Comparison of ENCODE assay signal across 14 cellular contexts in genomic region chr7:156017431-156017830, GRCh38.
DNase-seq lines count a peak whose midpoint lies in the region; ATAC-seq and TF ChIP-seq lines count a peak whose summit lies in the region.
"Had no signal": no experiment of that assay in that cellular context is flagged by ENCODE, and none has a peak within 500 bp of the region (broad histone marks: within the 10 kb centered on the region; RNA-seq: fewer than 3 reads in every experiment).

No MANE protein-coding gene starts in this region.

- H3K4me3 ChIP-seq in H7 (ENCODE audit: insufficient read depth, low read depth, low read length) (no peak overlapping the region), body of pancreas (no peak overlapping the region)
- H3K4me3 ChIP-seq: A549, GM23248 had no signal

- H3K27me3 Mint-ChIP-seq in activated CD8-positive, alpha-beta memory T cell treated with anti-CD3 and anti-CD28 coated beads, Interleukin-2, amount 10 ng/mL, durations not matched to agents 7 days and 5 days, result no peaks in the 10 kb centered on the region
- peaks cover 7% of the 10 kb centered on the region for H3K27me3 Mint-ChIP-seq in type B pancreatic cell

- no peaks in the 10 kb centered on the region for H3K4me1 Mint-ChIP-seq in activated CD8-positive, alpha-beta memory T cell treated with anti-CD3 and anti-CD28 coated beads, Interleukin-2, amount 10 ng/mL, durations not matched to agents 7 days and 5 days
- no peaks in the 10 kb centered on the region for H3K4me1 Mint-ChIP-seq in type B pancreatic cell (ENCODE audit: unreplicated experiment)
- H3K4me1 Mint-ChIP-seq: CD4-positive, alpha-beta memory T cell had no signal

- no peaks in the 10 kb centered on the region for H3K9me3 ChIP-seq in body of pancreas
- H3K9me3 ChIP-seq: BE2C had no signal

- no peaks in the 10 kb centered on the region for H3K4me1 ChIP-seq in body of pancreas
- H3K4me1 ChIP-seq: A549, BE2C had no signal

- no peaks in the 10 kb centered on the region for H3K27me3 ChIP-seq in H7 (ENCODE audit: control insufficient read depth, insufficient read depth, low read length)
- H3K27me3 ChIP-seq in body of pancreas, result no peaks in the 10 kb centered on the region

- no peak overlapping the region for H3K27ac ChIP-seq in body of pancreas
- H3K27ac ChIP-seq: A549, C4-2B, GM23248 had no signal

- no peak for TF ChIP-seq POLR2A in body of pancreas (IDR thresholded peaks at IDR 0.05)

- no peaks in the 10 kb centered on the region for H3K9me3 Mint-ChIP-seq in activated CD8-positive, alpha-beta memory T cell treated with anti-CD3 and anti-CD28 coated beads, Interleukin-2, amount 10 ng/mL, durations not matched to agents 7 days and 5 days (ENCODE audit: low read depth)
- peaks cover 5% of the 10 kb centered on the region for H3K9me3 Mint-ChIP-seq in type B pancreatic cell
- H3K9me3 Mint-ChIP-seq: H9 had no signal

- no peak for ATAC-seq in activated CD8-positive, alpha-beta memory T cell treated with anti-CD3 and anti-CD28 coated beads, Interleukin-2, amount 10 ng/mL, durations not matched to agents 7 days and 5 days
- ATAC-seq in left lobe of liver, result no peak
- ATAC-seq in body of pancreas, result no peak

- CTCF ChIA-PET in activated CD8-positive, alpha-beta memory T cell treated with anti-CD3 and anti-CD28 coated beads, Interleukin-2, amount 10 ng/mL, durations not matched to agents 7 days and 5 days (lab: Charles Lee), result no interaction called here

- H3K27ac Mint-ChIP-seq in activated CD8-positive, alpha-beta memory T cell treated with anti-CD3 and anti-CD28 coated beads, Interleukin-2, amount 10 ng/mL, durations not matched to agents 7 days and 5 days, result no peak overlapping the region
- H3K27ac Mint-ChIP-seq in type B pancreatic cell, result no peak overlapping the region
- H3K27ac Mint-ChIP-seq: CD4-positive, alpha-beta memory T cell; H9 had no signal

- peak; percentile 52 for DNase-seq in H7
- peak; percentile 21 for DNase-seq in activated CD8-positive, alpha-beta memory T cell treated with anti-CD3 and anti-CD28 coated beads, Interleukin-2, amount 10 ng/mL, durations not matched to agents 7 days and 5 days
- DNase-seq in left lobe of liver (ENCODE audit: low spot score), result peak; percentile 37
- DNase-seq in type B pancreatic cell (ENCODE audit: extremely low spot score, unreplicated experiment), result peak; percentile 56
- DNase-seq in RKO (ENCODE audit: low spot score), result no peak
- DNase-seq in body of pancreas, result no peak
- DNase-seq: BE2C; CD4-positive, alpha-beta memory T cell; DMS79; EL; GM23248; H9 had no signal

- H3K36me3 ChIP-seq in H7 (replicated peaks; ENCODE audit: control insufficient read depth, insufficient read depth, low read length) (no peaks in the 10 kb centered on the region), body of pancreas (replicated peaks in 1 of 2; ENCODE audit: insufficient read depth in 1 of 2, low read depth in 2 of 2) (no peaks in the 10 kb centered on the region)
- H3K36me3 ChIP-seq: BE2C had no signal

- intact Hi-C loops in body of pancreas (cut with DNase I), result no loop called here

- TF ChIP-seq CTCF in type B pancreatic cell (conservative IDR thresholded peaks at IDR 0.05) (no peak), body of pancreas (IDR thresholded peaks at IDR 0.05) (no peak)

- no peaks in the 10 kb centered on the region for H3K36me3 Mint-ChIP-seq in activated CD8-positive, alpha-beta memory T cell treated with anti-CD3 and anti-CD28 coated beads, Interleukin-2, amount 10 ng/mL, durations not matched to agents 7 days and 5 days
- no peaks in the 10 kb centered on the region for H3K36me3 Mint-ChIP-seq in type B pancreatic cell
- H3K36me3 Mint-ChIP-seq: CD4-positive, alpha-beta memory T cell had no signal

- H3K4me3 Mint-ChIP-seq in activated CD8-positive, alpha-beta memory T cell treated with anti-CD3 and anti-CD28 coated beads, Interleukin-2, amount 10 ng/mL, durations not matched to agents 7 days and 5 days, result no peak overlapping the region
- H3K4me3 Mint-ChIP-seq in type B pancreatic cell, result no peak overlapping the region
- H3K4me3 Mint-ChIP-seq: CD4-positive, alpha-beta memory T cell; H9 had no signal

- WGBS in body of pancreas, 2 donors, result 72 to 75% methylated on average over 8 of the region's 8 CpGs

Comparison
In these comparisons a context has a peak if more than half of its experiments do, and no peak if none do; other contexts are left out.
1. DNase-seq: peak in H7 (single experiment), activated CD8-positive, alpha-beta memory T cell treated with anti-CD3 and anti-CD28 coated beads, Interleukin-2, amount 10 ng/mL, durations not matched to agents 7 days and 5 days (single experiment), left lobe of liver (single experiment) and type B pancreatic cell (single experiment); none in RKO (single experiment) and body of pancreas (0 of 4).